In the genomic region with DNA sequence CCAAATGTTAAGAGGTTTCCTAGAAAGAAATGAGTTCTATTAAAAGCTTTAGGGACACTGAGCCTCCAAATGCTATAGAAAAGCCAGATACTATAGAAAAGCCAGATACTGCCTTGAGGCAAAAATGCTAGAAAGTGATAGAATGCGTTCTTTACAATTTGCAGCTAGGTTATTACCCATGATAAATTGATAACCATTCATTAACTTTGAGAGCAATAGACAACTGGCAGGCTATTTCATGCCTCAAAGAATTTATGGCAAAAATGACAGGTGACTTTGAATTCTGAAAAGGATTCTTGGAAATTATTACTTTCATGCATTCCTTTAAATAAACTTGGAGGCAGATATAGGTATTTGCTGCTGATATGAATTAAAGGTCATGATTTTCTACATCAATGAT, we compare ENCODE assay signal across 8 cellular contexts.
"Had no signal": no experiment of that assay in that cellular context is flagged by ENCODE, and none has a peak within 500 bp of the region (broad histone marks: within the 10 kb centered on the region; RNA-seq: fewer than 3 reads in every experiment).

No MANE protein-coding gene starts in this region.

- H3K36me3 ChIP-seq: HAP-1 had no signal

- H3K27ac ChIP-seq: GM23248 had no signal

- H3K9me3 ChIP-seq: HAP-1 had no signal

- H2AFZ ChIP-seq: GM23248 had no signal

- ATAC-seq: HCT116, K562 had no signal

- H3K9ac ChIP-seq: GM23248 had no signal

- H3K4me1 ChIP-seq: HAP-1 had no signal

- H3K4me3 ChIP-seq: GM23248, HAP-1, K562 had no signal

- DNase-seq: GM23248, GOT3, H7, HFFc6, IMR-90 had no signal
